ENCODE assay signal across 16 cellular contexts in genomic region chr1:10665226-10665625, GRCh38.
"Had no signal": no experiment of that assay in that cellular context is flagged by ENCODE, and none has a peak within 500 bp of the region (broad histone marks: within the 10 kb centered on the region; RNA-seq: fewer than 3 reads in every experiment).

No MANE protein-coding gene starts in this region.

- H3K27ac ChIP-seq: epithelial cell of prostate had no signal

- ATAC-seq: effector memory CD8-positive, alpha-beta T cell; natural killer cell treated with Interleukin-12 subunit alpha and Interleukin-12 subunit beta and Interleukin-15 and Interleukin-18, amount 100 ng/mL, for 72 hours; SK-N-SH treated with all-trans-retinoic acid at 6 μM for 48 hours; stimulated activated naive CD8-positive, alpha-beta T cell treated with anti-CD3 and anti-CD28 coated beads, Interleukin-15, amount 100 ng/mL, for 72 hours had no signal

- H3K9me3 ChIP-seq: adrenal gland, thyroid gland had no signal

- H3K4me3 ChIP-seq: adrenal gland, skin epidermis, thyroid gland had no signal

- DNase-seq: activated B cell treated with CpG ODN at 0.5 μM for 24 hours; activated CD4-positive, alpha-beta T cell treated with anti-CD3 and anti-CD28 coated beads, Interleukin-2, amount 50 U/mL, for 1 hour; activated naive CD4-positive, alpha-beta T cell treated with anti-CD3 and anti-CD28 coated beads, Interleukin-2, amount 50 U/mL, for 16 hours; activated T-cell treated with anti-CD3 and anti-CD28 coated beads, Interleukin-2, amount 50 U/mL, for 1 hour; cortex of kidney; effector memory CD8-positive, alpha-beta T cell; glutamatergic neuron; occipital lobe; stimulated activated CD4-positive, alpha-beta T cell treated with anti-CD3 and anti-CD28 coated beads, Interleukin-4, amount 100 ng/mL, for 4 hours; stimulated activated naive CD8-positive, alpha-beta T cell treated with anti-CD3 and anti-CD28 coated beads, Interleukin-15, amount 100 ng/mL, for 72 hours had no signal

- H3K27me3 ChIP-seq: adrenal gland, thyroid gland had no signal

- H3K36me3 ChIP-seq: adrenal gland, thyroid gland had no signal
